In genomic region chr9:126420643-126421564, GRCh38 we compare ENCODE assay signal across 12 cellular contexts.
DNase-seq lines count a peak whose midpoint lies in the region; ATAC-seq and TF ChIP-seq lines count a peak whose summit lies in the region.
"Had no signal": no experiment of that assay in that cellular context is flagged by ENCODE, and none has a peak within 500 bp of the region (broad histone marks: within the 10 kb centered on the region; RNA-seq: fewer than 3 reads in every experiment).

No MANE protein-coding gene starts in this region.

- H3K36me3 Mint-ChIP-seq in stimulated activated effector memory CD8-positive, alpha-beta T cell treated with anti-CD3 and anti-CD28 coated beads, Interleukin-12 subunit alpha, Interleukin-12 subunit beta, amount 100 ng/mL, for 72 hours: peaks cover 6% of the 10 kb centered on the region
- H3K36me3 Mint-ChIP-seq: activated CD4-positive, alpha-beta memory T cell treated with anti-CD3 and anti-CD28 coated beads for 36 hours had no signal

- H3K27ac Mint-ChIP-seq in stimulated activated effector memory CD8-positive, alpha-beta T cell treated with anti-CD3 and anti-CD28 coated beads, Interleukin-12 subunit alpha, Interleukin-12 subunit beta, amount 100 ng/mL, for 72 hours: no peak overlapping the region
- H3K27ac Mint-ChIP-seq: activated CD4-positive, alpha-beta memory T cell treated with anti-CD3 and anti-CD28 coated beads for 36 hours had no signal

- ATAC-seq in stimulated activated effector memory CD8-positive, alpha-beta T cell treated with anti-CD3 and anti-CD28 coated beads, Interleukin-12 subunit alpha, Interleukin-12 subunit beta, amount 100 ng/mL, for 72 hours: peak; percentile 46
- no peak for ATAC-seq in HG03469 (IDR thresholded peaks at IDR 0.05; ENCODE audit: unreplicated experiment)
- ATAC-seq: GM12878 had no signal

- no peak overlapping the region for H3K27ac ChIP-seq in HUES6 (ENCODE audit: low read depth, low read length)

- TF ChIP-seq CTCF in choroid plexus epithelial cell (conservative IDR thresholded peaks at IDR 0.05; ENCODE audit: low read depth, low read length): no peak
- no peak for TF ChIP-seq CTCF in BE2C (IDR thresholded peaks at IDR 0.05; ENCODE audit: low read depth, low read length)

- no peak overlapping the region for H3K4me3 Mint-ChIP-seq in stimulated activated effector memory CD8-positive, alpha-beta T cell treated with anti-CD3 and anti-CD28 coated beads, Interleukin-12 subunit alpha, Interleukin-12 subunit beta, amount 100 ng/mL, for 72 hours
- H3K4me3 Mint-ChIP-seq: activated CD4-positive, alpha-beta memory T cell treated with anti-CD3 and anti-CD28 coated beads for 36 hours; central memory CD8-positive, alpha-beta T cell; neural crest cell had no signal

- DNase-seq in NCI-H526 (lab: John Stamatoyannopoulos, UW) (peak; percentile 74 to 83), choroid plexus epithelial cell (ENCODE audit: low read depth) (peak; percentile 30), BE2C (no peak), OCI-M1 (lab: John Stamatoyannopoulos, UW) (no peak)
- DNase-seq in stimulated activated effector memory CD8-positive, alpha-beta T cell treated with anti-CD3 and anti-CD28 coated beads, Interleukin-12 subunit alpha, Interleukin-12 subunit beta, amount 100 ng/mL, for 72 hours (ENCODE audit: low spot score in 2 of 2): no peak
- DNase-seq: activated CD4-positive, alpha-beta memory T cell treated with anti-CD3 and anti-CD28 coated beads for 36 hours; hippocampal formation had no signal

- H3K9me3 Mint-ChIP-seq in stimulated activated effector memory CD8-positive, alpha-beta T cell treated with anti-CD3 and anti-CD28 coated beads, Interleukin-12 subunit alpha, Interleukin-12 subunit beta, amount 100 ng/mL, for 72 hours: no peaks in the 10 kb centered on the region
- H3K9me3 Mint-ChIP-seq: activated CD4-positive, alpha-beta memory T cell treated with anti-CD3 and anti-CD28 coated beads for 36 hours; central memory CD8-positive, alpha-beta T cell; neural crest cell had no signal

- H3K9me3 ChIP-seq in HUES6 (ENCODE audit: control insufficient read depth, insufficient read depth, low read depth, low read length): no peaks in the 10 kb centered on the region
- H3K9me3 ChIP-seq in BE2C: no peaks in the 10 kb centered on the region

- H3K9ac ChIP-seq in HUES6 (ENCODE audit: low read length): peak overlapping the region; percentile 2

- H3K4me3 ChIP-seq in HUES6 (ENCODE audit: low read depth, low read length): no peak overlapping the region
- H3K4me3 ChIP-seq in choroid plexus epithelial cell (ENCODE audit: low read depth, low read length): no peak overlapping the region
- no peak overlapping the region for H3K4me3 ChIP-seq in BE2C (ENCODE audit: low read depth, low read length)
- H3K4me3 ChIP-seq: GM12878 had no signal

- no peaks in the 10 kb centered on the region for H3K36me3 ChIP-seq in HUES6 (ENCODE audit: control insufficient read depth, insufficient read depth, low read length)
- H3K36me3 ChIP-seq in BE2C: no peaks in the 10 kb centered on the region

- H3K27me3 ChIP-seq in HUES6 (ENCODE audit: control insufficient read depth, insufficient read depth, low read length): no peaks in the 10 kb centered on the region
- H3K27me3 ChIP-seq in BE2C: no peaks in the 10 kb centered on the region

- peaks cover 41% of the 10 kb centered on the region for H3K4me1 ChIP-seq in HUES6 (ENCODE audit: control insufficient read depth, insufficient read depth, low read length)
- peaks cover 3% of the 10 kb centered on the region; the same call in 1 of the 2 replicates for H3K4me1 ChIP-seq in BE2C

- peaks cover 40% of the 10 kb centered on the region for H3K4me1 Mint-ChIP-seq in stimulated activated effector memory CD8-positive, alpha-beta T cell treated with anti-CD3 and anti-CD28 coated beads, Interleukin-12 subunit alpha, Interleukin-12 subunit beta, amount 100 ng/mL, for 72 hours
- H3K4me1 Mint-ChIP-seq: neural crest cell had no signal

Comparison
In these comparisons a context has a peak if more than half of its experiments do, and no peak if none do; other contexts are left out.
1. DNase-seq: peak in NCI-H526 (2 of 2) and choroid plexus epithelial cell (single experiment); none in stimulated activated effector memory CD8-positive, alpha-beta T cell treated with anti-CD3 and anti-CD28 coated beads, Interleukin-12 subunit alpha, Interleukin-12 subunit beta, amount 100 ng/mL, for 72 hours (0 of 2), BE2C (single experiment) and OCI-M1 (single experiment).